ENCODE assay signal across 20 cellular contexts in genomic region chr19:7360393-7360984, GRCh38. TPM values are rescaled to one million over a fixed set of nuclear protein-coding genes. Genes with fewer than 3 reads are reported as not detected.
DNase-seq lines count a peak whose midpoint lies in the region; ATAC-seq and TF ChIP-seq lines count a peak whose summit lies in the region.
"Had no signal": no experiment of that assay in that cellular context is flagged by ENCODE, and none has a peak within 500 bp of the region (broad histone marks: within the 10 kb centered on the region; RNA-seq: fewer than 3 reads in every experiment).

No MANE protein-coding gene starts in this region.

- peak overlapping the region; percentile 36 to 39 for H3K27ac Mint-ChIP-seq in activated naive CD4-positive, alpha-beta T cell treated with anti-CD3 and anti-CD28 coated beads, Interleukin-2, amount 50 U/mL, for 72 hours
- no peak overlapping the region for H3K27ac Mint-ChIP-seq in activated naive CD4-positive, alpha-beta T cell treated with anti-CD3 and anti-CD28 coated beads, Interleukin-2, amount 10 ng/mL, durations not matched to agents 7 days and 5 days
- peak overlapping the region; percentile 15 for H3K27ac Mint-ChIP-seq in stimulated activated naive B cell treated with anti-CD40 and anti-IgM and Interleukin-4, amounts not matched to agents 10 μg/mL and 1 μg/mL and 100 μg/mL, for 72 hours

- H3K36me3 ChIP-seq in lower lobe of right lung: no peaks in the 10 kb centered on the region
- H3K36me3 ChIP-seq: brain microvascular endothelial cell, right atrium auricular region, SJSA1 had no signal

- no peaks in the 10 kb centered on the region for H3K27me3 Mint-ChIP-seq in activated naive CD4-positive, alpha-beta T cell treated with anti-CD3 and anti-CD28 coated beads, Interleukin-2, amount 10 ng/mL, durations not matched to agents 7 days and 5 days
- no peaks in the 10 kb centered on the region for H3K27me3 Mint-ChIP-seq in stimulated activated naive B cell treated with anti-CD40 and anti-IgM and Interleukin-4, amounts not matched to agents 10 μg/mL and 1 μg/mL and 100 μg/mL, for 72 hours
- H3K27me3 Mint-ChIP-seq: activated naive CD8-positive, alpha-beta T cell had no signal

- peaks cover 8 to 17% of the 10 kb centered on the region in 2 donors for H3K9me3 Mint-ChIP-seq in activated naive CD4-positive, alpha-beta T cell treated with anti-CD3 and anti-CD28 coated beads, Interleukin-2, amount 50 U/mL, for 72 hours
- no peaks in the 10 kb centered on the region for H3K9me3 Mint-ChIP-seq in activated naive CD4-positive, alpha-beta T cell treated with anti-CD3 and anti-CD28 coated beads, Interleukin-2, amount 10 ng/mL, durations not matched to agents 7 days and 5 days
- H3K9me3 Mint-ChIP-seq in stimulated activated naive B cell treated with anti-CD40 and anti-IgM and Interleukin-4, amounts not matched to agents 10 μg/mL and 1 μg/mL and 100 μg/mL, for 72 hours: peaks cover 4 to 8% of the 10 kb centered on the region in 2 donors
- H3K9me3 Mint-ChIP-seq: immature natural killer cell had no signal

- TF ChIP-seq CTCF in fibroblast of the aortic adventitia (IDR thresholded peaks at IDR 0.05; ENCODE audit: insufficient read depth, low read length) (no peak), lower lobe of right lung (IDR thresholded peaks at IDR 0.05) (no peak)

- ATAC-seq in activated naive CD4-positive, alpha-beta T cell treated with anti-CD3 and anti-CD28 coated beads, Interleukin-2, amount 50 U/mL, for 72 hours: no peak
- ATAC-seq in stimulated activated naive B cell treated with anti-CD40 and anti-IgM and Interleukin-4, amounts not matched to agents 10 μg/mL and 1 μg/mL and 100 μg/mL, for 72 hours (replicated peaks): no peak
- no peak for ATAC-seq in lower lobe of right lung

- H3K4me1 Mint-ChIP-seq in activated naive CD4-positive, alpha-beta T cell treated with anti-CD3 and anti-CD28 coated beads, Interleukin-2, amount 10 ng/mL, durations not matched to agents 7 days and 5 days: peaks cover 20% of the 10 kb centered on the region
- peaks cover 39 to 64% of the 10 kb centered on the region in 2 donors for H3K4me1 Mint-ChIP-seq in stimulated activated naive B cell treated with anti-CD40 and anti-IgM and Interleukin-4, amounts not matched to agents 10 μg/mL and 1 μg/mL and 100 μg/mL, for 72 hours

- H3K9me3 ChIP-seq in lower lobe of right lung: no peaks in the 10 kb centered on the region
- H3K9me3 ChIP-seq: right atrium auricular region, SJSA1 had no signal

- peaks cover 0 to 16% of the 10 kb centered on the region in 2 donors for H3K36me3 Mint-ChIP-seq in activated naive CD4-positive, alpha-beta T cell treated with anti-CD3 and anti-CD28 coated beads, Interleukin-2, amount 50 U/mL, for 72 hours
- peaks cover 71% of the 10 kb centered on the region for H3K36me3 Mint-ChIP-seq in activated naive CD4-positive, alpha-beta T cell treated with anti-CD3 and anti-CD28 coated beads, Interleukin-2, amount 10 ng/mL, durations not matched to agents 7 days and 5 days
- H3K36me3 Mint-ChIP-seq in stimulated activated naive B cell treated with anti-CD40 and anti-IgM and Interleukin-4, amounts not matched to agents 10 μg/mL and 1 μg/mL and 100 μg/mL, for 72 hours: peaks cover 14 to 27% of the 10 kb centered on the region in 2 donors

- no peaks in the 10 kb centered on the region for H3K27me3 ChIP-seq in lower lobe of right lung (ENCODE audit: low read depth)
- H3K27me3 ChIP-seq: brain microvascular endothelial cell, right atrium auricular region had no signal

- no peak for DNase-seq in activated naive CD4-positive, alpha-beta T cell treated with anti-CD3 and anti-CD28 coated beads, Interleukin-2, amount 50 U/mL, for 72 hours (ENCODE audit: low spot score in 2 of 2)
- no peak for DNase-seq in activated naive CD4-positive, alpha-beta T cell treated with anti-CD3 and anti-CD28 coated beads, Interleukin-2, amount 10 ng/mL, durations not matched to agents 7 days and 5 days
- DNase-seq in RPMI7951 (ENCODE audit: low read depth) (peak; percentile 32), fibroblast of the aortic adventitia (ENCODE audit: low read depth) (peak; percentile 34), lower lobe of right lung (no peak), H4 (ENCODE audit: low spot score) (no peak), cerebellar cortex (ENCODE audit: low spot score) (no peak)
- no peak for DNase-seq in stimulated activated naive B cell treated with anti-CD40 and anti-IgM and Interleukin-4, amounts not matched to agents 10 μg/mL and 1 μg/mL and 100 μg/mL, for 72 hours
- DNase-seq: activated CD8-positive, alpha-beta memory T cell treated with anti-CD3 and anti-CD28 coated beads, Interleukin-2, amount 50 U/mL, for 48 hours; brain microvascular endothelial cell; dermis blood vessel endothelial cell; DND-41; erythroblast; immature natural killer cell; NCI-H2081; NCI-H524 treated with DMSO at 0.1 percent for 48 hours; T-helper 9 cell had no signal

- H3K4me3 ChIP-seq in fibroblast of the aortic adventitia (ENCODE audit: low read depth, low read length): no peak overlapping the region
- H3K4me3 ChIP-seq in lower lobe of right lung: no peak overlapping the region
- H3K4me3 ChIP-seq: right atrium auricular region, SJSA1 had no signal

- no peak overlapping the region for H3K27ac ChIP-seq in lower lobe of right lung
- H3K27ac ChIP-seq: brain microvascular endothelial cell, right atrium auricular region, SJSA1 had no signal

- CTCF ChIA-PET in activated naive CD4-positive, alpha-beta T cell treated with anti-CD3 and anti-CD28 coated beads, Interleukin-2, amount 10 ng/mL, durations not matched to agents 7 days and 5 days (lab: Charles Lee): interaction anchor here (0.6 to 1.5 kb wide), 2 partner anchors 20 to 821 kb away, joined by 3 to 5 read pairs; no protein-coding TSS in a partner anchor

- intact Hi-C loops in lower lobe of right lung (cut with DNase I): no loop called here

- no peaks in the 10 kb centered on the region for H3K4me1 ChIP-seq in lower lobe of right lung
- H3K4me1 ChIP-seq: right atrium auricular region, SJSA1 had no signal

- H3K4me3 Mint-ChIP-seq in activated naive CD4-positive, alpha-beta T cell treated with anti-CD3 and anti-CD28 coated beads, Interleukin-2, amount 10 ng/mL, durations not matched to agents 7 days and 5 days: no peak overlapping the region
- no peak overlapping the region for H3K4me3 Mint-ChIP-seq in stimulated activated naive B cell treated with anti-CD40 and anti-IgM and Interleukin-4, amounts not matched to agents 10 μg/mL and 1 μg/mL and 100 μg/mL, for 72 hours
- H3K4me3 Mint-ChIP-seq: activated naive CD8-positive, alpha-beta T cell; immature natural killer cell had no signal

RNA-seq across cellular contexts. Expression of gene ARHGEF18, which starts 11.8 kb away (rescaled TPM):
- total RNA-seq in activated naive CD4-positive, alpha-beta T cell treated with anti-CD3 and anti-CD28 coated beads, Interleukin-2, amount 50 U/mL, for 72 hours: 10 to 100 TPM; 30.1 to 36.0 TPM
- 19.3 and 26.3 TPM in 2 replicates for total RNA-seq in RPMI7951 (2014; rRNA removed; shearing (Covaris generic))
- total RNA-seq in fibroblast of the aortic adventitia (ENCODE audit: low replicate concordance) (21.2 and 22.3 TPM in 2 replicates), lower lobe of right lung (42.4 TPM)
- total RNA-seq in H4 (2014; rRNA removed; shearing (Covaris generic)): 24.7 and 27.4 TPM in 2 replicates

Comparison
In these comparisons a context has a peak if more than half of its experiments do, and no peak if none do; other contexts are left out.
1. DNase-seq: peak in RPMI7951 (single experiment) and fibroblast of the aortic adventitia (single experiment); none in activated naive CD4-positive, alpha-beta T cell treated with anti-CD3 and anti-CD28 coated beads, Interleukin-2, amount 50 U/mL, for 72 hours (0 of 2), activated naive CD4-positive, alpha-beta T cell treated with anti-CD3 and anti-CD28 coated beads, Interleukin-2, amount 10 ng/mL, durations not matched to agents 7 days and 5 days (single experiment), stimulated activated naive B cell treated with anti-CD40 and anti-IgM and Interleukin-4, amounts not matched to agents 10 μg/mL and 1 μg/mL and 100 μg/mL, for 72 hours (single experiment), lower lobe of right lung (single experiment), H4 (single experiment) and cerebellar cortex (single experiment).